In the genomic region with DNA sequence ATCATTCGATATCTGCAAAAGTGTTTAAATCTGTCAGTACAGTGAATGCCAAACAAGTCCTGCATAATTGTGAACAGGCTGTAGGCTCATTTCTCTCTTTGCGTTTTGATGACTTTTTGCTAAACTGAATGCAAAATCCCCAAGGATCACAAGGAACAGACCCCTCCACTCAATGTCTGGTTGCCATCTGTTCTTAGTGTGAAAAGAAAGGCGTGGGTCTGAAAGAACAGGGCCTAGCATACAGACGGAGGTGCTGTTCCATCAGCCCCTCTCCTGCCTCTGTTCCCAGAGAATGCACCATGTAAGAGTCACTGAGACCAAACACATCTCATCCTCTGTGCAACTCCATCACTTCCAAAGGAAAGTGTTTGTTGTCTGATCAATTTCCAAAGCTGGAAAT, we compare ENCODE assay signal across 1 cellular context.
TF ChIP-seq lines count a peak whose summit lies in the region.

No MANE protein-coding gene starts in this region.

TF ChIP-seq in IMR-90, 13 proteins besides CTCF, POLR2A, EP300 and RAD21:
- TF ChIP-seq SMC3 (IDR thresholded peaks at IDR 0.05; ENCODE audit: low read depth, low read length) (no peak), NFE2L2 (IDR thresholded peaks at IDR 0.05; ENCODE audit: low read depth, low read length) (no peak), MAFK (IDR thresholded peaks at IDR 0.05; ENCODE audit: low read depth, low read length) (no peak)
- TF ChIP-seq, protein P1, sequence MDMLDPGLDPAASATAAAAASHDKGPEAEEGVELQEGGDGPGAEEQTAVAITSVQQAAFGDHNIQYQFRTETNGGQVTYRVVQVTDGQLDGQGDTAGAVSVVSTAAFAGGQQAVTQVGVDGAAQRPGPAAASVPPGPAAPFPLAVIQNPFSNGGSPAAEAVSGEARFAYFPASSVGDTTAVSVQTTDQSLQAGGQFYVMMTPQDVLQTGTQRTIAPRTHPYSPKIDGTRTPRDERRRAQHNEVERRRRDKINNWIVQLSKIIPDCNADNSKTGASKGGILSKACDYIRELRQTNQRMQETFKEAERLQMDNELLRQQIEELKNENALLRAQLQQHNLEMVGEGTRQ (IDR thresholded peaks at IDR 0.05; ENCODE audit: low read depth, low read length), result no peak
